Comparison of ENCODE assay signal across 8 cellular contexts in the genomic region with DNA sequence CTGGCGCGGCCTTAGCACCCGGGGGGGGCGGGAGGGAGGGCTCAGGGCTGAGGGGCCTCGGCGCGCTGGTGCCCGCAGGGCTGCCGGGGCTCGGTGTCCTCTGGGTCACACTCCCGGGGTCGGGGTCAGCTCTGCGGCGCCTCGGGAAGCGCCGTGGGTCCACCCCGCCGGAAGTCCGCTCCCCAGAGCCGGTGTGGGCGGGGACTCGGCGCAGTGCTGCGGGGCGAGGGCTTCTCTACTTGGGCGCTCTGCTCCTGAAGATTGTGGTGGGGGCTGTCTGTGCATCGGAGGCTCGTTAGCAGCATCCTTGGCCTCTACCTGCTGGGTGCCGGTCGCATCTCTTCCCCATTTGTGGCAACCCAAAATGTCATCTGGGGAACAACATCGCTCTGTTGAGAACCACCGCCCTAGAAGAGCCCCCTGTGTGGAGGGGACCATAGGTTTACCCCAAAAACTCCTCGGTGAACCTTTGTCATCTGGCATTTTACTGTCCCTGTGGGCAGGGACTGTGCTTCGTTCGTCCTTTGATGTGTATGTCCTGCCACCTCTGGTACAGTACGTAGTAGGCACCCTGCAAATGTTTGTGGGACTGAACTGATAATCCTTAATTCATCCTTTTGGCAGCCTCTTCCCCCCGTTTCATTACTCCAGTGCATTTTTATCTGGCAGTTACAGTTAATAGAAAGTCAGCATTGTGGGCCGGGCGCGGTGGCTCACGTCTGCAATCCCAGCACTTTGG. TPM values are rescaled to one million over a fixed set of nuclear protein-coding genes. Genes with fewer than 3 reads are reported as not detected.
DNase-seq lines count a peak whose midpoint lies in the region; ATAC-seq and TF ChIP-seq lines count a peak whose summit lies in the region.

No MANE protein-coding gene starts in this region.

- H3K4me3 Mint-ChIP-seq in activated T-cell treated with anti-CD3 and anti-CD28 coated beads, Interleukin-2, amount 50 U/mL, for 72 hours: peak overlapping the region; percentile 90 to 95
- peak overlapping the region; percentile 97 for H3K4me3 Mint-ChIP-seq in neural progenitor cell

- in situ Hi-C loops in GM13977 (cut with MboI; ENCODE audit: low pct_unique_long_range_greater_than_20kb, low sequenced_read_pairs, unreplicated experiment): no loop called here

- H3K36me3 ChIP-seq in neural progenitor cell (no peaks in the 10 kb centered on the region), thoracic aorta (no peaks in the 10 kb centered on the region)

- peak overlapping the region; percentile 67 for H3K9ac ChIP-seq in neural progenitor cell

- peaks cover 9% of the 10 kb centered on the region for H3F3A ChIP-seq in neural progenitor cell (ENCODE audit: low read depth)

- H3K4me1 Mint-ChIP-seq in activated T-cell treated with anti-CD3 and anti-CD28 coated beads, Interleukin-2, amount 50 U/mL, for 72 hours (ENCODE audit: low read depth): peaks cover 56% of the 10 kb centered on the region
- peaks cover 36% of the 10 kb centered on the region for H3K4me1 Mint-ChIP-seq in neural progenitor cell

- ATAC-seq in HG02884 (IDR thresholded peaks at IDR 0.05; ENCODE audit: unreplicated experiment) (peak; percentile 55), thoracic aorta (ENCODE audit: insufficient number of reproducible peaks, low FRiP score, low read depth) (peak; percentile 51)
- ATAC-seq in activated T-cell treated with anti-CD3 and anti-CD28 coated beads, Interleukin-2, amount 50 U/mL, for 72 hours (replicated peaks in 1 of 2): peak; percentile 74 to 77

- H3K4me1 ChIP-seq in neural progenitor cell: peaks cover 5% of the 10 kb centered on the region
- H3K4me1 ChIP-seq in thoracic aorta (ENCODE audit: control insufficient read depth in 1 of 2, low read depth in 2 of 2): peaks cover 8 to 38% of the 10 kb centered on the region in 2 donors

- H3K79me2 ChIP-seq in neural progenitor cell (ENCODE audit: low read depth): peaks cover 52% of the 10 kb centered on the region

- H3K27ac Mint-ChIP-seq in activated T-cell treated with anti-CD3 and anti-CD28 coated beads, Interleukin-2, amount 50 U/mL, for 72 hours: peak overlapping the region; percentile 68
- peak overlapping the region; percentile 38 for H3K27ac Mint-ChIP-seq in neural progenitor cell

- no peaks in the 10 kb centered on the region for H3K9me3 Mint-ChIP-seq in activated T-cell treated with anti-CD3 and anti-CD28 coated beads, Interleukin-2, amount 50 U/mL, for 72 hours
- no peaks in the 10 kb centered on the region for H3K9me3 Mint-ChIP-seq in neural progenitor cell

- peak; percentile 49 for DNase-seq in 8988T
- peak; percentile 65 for DNase-seq in GM13977 (ENCODE audit: low spot score)
- peak; percentile 48 for DNase-seq in NCI-H2227 treated with DMSO at 0.1 percent for 48 hours (lab: John Stamatoyannopoulos, UW)
- peak; percentile 77 to 78 for DNase-seq in activated T-cell treated with anti-CD3 and anti-CD28 coated beads, Interleukin-2, amount 50 U/mL, for 72 hours
- DNase-seq in fibroblast of peridontal ligament (ENCODE audit: extremely low read depth): peak; percentile 27
- DNase-seq in neural progenitor cell (ENCODE audit: low spot score): peak; percentile 77
- DNase-seq in thoracic aorta (ENCODE audit: low spot score): no peak

- H3K27me3 Mint-ChIP-seq in activated T-cell treated with anti-CD3 and anti-CD28 coated beads, Interleukin-2, amount 50 U/mL, for 72 hours (ENCODE audit: low read depth): no peaks in the 10 kb centered on the region
- peaks cover 3% of the 10 kb centered on the region for H3K27me3 Mint-ChIP-seq in neural progenitor cell (ENCODE audit: insufficient read depth, low read depth)

- H3K4me3 ChIP-seq in neural progenitor cell (peak overlapping the region; percentile 84), thoracic aorta (peak overlapping the region; percentile 80)

- TF ChIP-seq CTCF in GM13977 (IDR thresholded peaks at IDR 0.05; ENCODE audit: extremely low read depth, insufficient read depth, missing control alignments) (no peak), neural progenitor cell (IDR thresholded peaks at IDR 0.05) (no peak), thoracic aorta (IDR thresholded peaks at IDR 0.05) (no peak)

- H3K27ac ChIP-seq in neural progenitor cell: peak overlapping the region; percentile 96
- H3K27ac ChIP-seq in thoracic aorta: peak overlapping the region; percentile 73 to 80

- peaks cover 5% of the 10 kb centered on the region for H3K27me3 ChIP-seq in neural progenitor cell
- H3K27me3 ChIP-seq in thoracic aorta (replicated peaks; ENCODE audit: insufficient read depth): no peaks in the 10 kb centered on the region

- H3K4me2 ChIP-seq in neural progenitor cell: peak overlapping the region; percentile 86

- H4K20me1 ChIP-seq in neural progenitor cell (ENCODE audit: low read depth): peaks cover 28% of the 10 kb centered on the region

- peak overlapping the region; percentile 74 for H2AFZ ChIP-seq in neural progenitor cell (replicated peaks)

- H3K36me3 Mint-ChIP-seq in activated T-cell treated with anti-CD3 and anti-CD28 coated beads, Interleukin-2, amount 50 U/mL, for 72 hours (ENCODE audit: insufficient read depth in 2 of 2): peaks cover 1% of the 10 kb centered on the region in 2 donors
- peaks cover 3% of the 10 kb centered on the region for H3K36me3 Mint-ChIP-seq in neural progenitor cell

- H3K9me3 ChIP-seq in neural progenitor cell (ENCODE audit: low read depth) (no peaks in the 10 kb centered on the region), thoracic aorta (no peaks in the 10 kb centered on the region)

RNA-seq across cellular contexts. Expression of gene NAPG, which starts 0.6 kb away (rescaled TPM):
- 10 to 100 TPM; 36.5 to 37.9 TPM for total RNA-seq in activated T-cell treated with anti-CD3 and anti-CD28 coated beads, Interleukin-2, amount 50 U/mL, for 72 hours
- total RNA-seq in neural progenitor cell (ENCODE audit: low replicate concordance) (30.1 and 56.6 TPM in 2 replicates), thoracic aorta (10 to 100 TPM; 30.1 to 47.8 TPM)
